Comparison of ENCODE assay signal across 12 cellular contexts in genomic region chr4:95544433-95545103, GRCh38. TPM values are rescaled to one million over a fixed set of nuclear protein-coding genes. Genes with fewer than 3 reads are reported as not detected.
DNase-seq lines count a peak whose midpoint lies in the region; ATAC-seq and TF ChIP-seq lines count a peak whose summit lies in the region.
"Had no signal": no experiment of that assay in that cellular context is flagged by ENCODE, and none has a peak within 500 bp of the region (broad histone marks: within the 10 kb centered on the region; RNA-seq: fewer than 3 reads in every experiment).

No MANE protein-coding gene starts in this region.

- H3K4me2 ChIP-seq in hepatocyte: peak overlapping the region; percentile 88

- H3K4me1 ChIP-seq in adrenal gland (replicated peaks in 1 of 2): peaks cover 10 to 13% of the 10 kb centered on the region in 2 donors
- no peaks in the 10 kb centered on the region for H3K4me1 ChIP-seq in hepatocyte (ENCODE audit: insufficient read depth)
- no peaks in the 10 kb centered on the region for H3K4me1 ChIP-seq in CD8-positive, alpha-beta memory T cell (ENCODE audit: insufficient read depth, low read length)

- H3K4me3 ChIP-seq in adrenal gland (no peak overlapping the region), hepatocyte (peak overlapping the region; percentile 1)
- no peak overlapping the region for H3K4me3 ChIP-seq in CD8-positive, alpha-beta memory T cell (ENCODE audit: low read length)
- H3K4me3 ChIP-seq: SJSA1 had no signal

- H3K36me3 ChIP-seq in adrenal gland (replicated peaks in 1 of 2) (no peaks in the 10 kb centered on the region), hepatocyte (replicated peaks; ENCODE audit: insufficient read depth, low read depth) (no peaks in the 10 kb centered on the region)
- H3K36me3 ChIP-seq in CD8-positive, alpha-beta memory T cell (ENCODE audit: insufficient read depth, low read length): no peaks in the 10 kb centered on the region
- H3K36me3 ChIP-seq: SJSA1, spleen had no signal

- H4K20me1 ChIP-seq in hepatocyte (ENCODE audit: insufficient read depth, poor library complexity, severe bottlenecking): no peaks in the 10 kb centered on the region

- CTCF ChIA-PET in CD8-positive, alpha-beta memory T cell (lab: Charles Lee): no interaction called here

- POLR2A ChIA-PET in CD8-positive, alpha-beta memory T cell (lab: Charles Lee): no interaction called here

- H3K79me2 ChIP-seq in hepatocyte: peaks cover 55% of the 10 kb centered on the region

- no peaks in the 10 kb centered on the region for H3K9me2 ChIP-seq in hepatocyte (replicated peaks; ENCODE audit: insufficient read depth)

- H3K27ac ChIP-seq in adrenal gland (peak overlapping the region in 3 of 5 donors; percentile 43 to 93 (median 87)), hepatocyte (peak overlapping the region; percentile 25), temporal lobe (ENCODE audit: low read depth, low read length) (peak overlapping the region; percentile 72)
- H3K27ac ChIP-seq in CD8-positive, alpha-beta memory T cell (ENCODE audit: low read depth, low read length): no peak overlapping the region
- H3K27ac ChIP-seq: SJSA1 had no signal

- 61 to 71% (median 67%) methylated on average over 4 of the region's 4 CpGs for WGBS in adrenal gland, 4 donors
- 55% methylated on average over 4 of the region's 4 CpGs for WGBS in hepatocyte (ENCODE audit: low lambda C conversion rate, missing lambda C conversion rate)

- no peaks in the 10 kb centered on the region for H3K36me3 Mint-ChIP-seq in CD8-positive, alpha-beta memory T cell

- TF ChIP-seq POLR2A in adrenal gland (IDR thresholded peaks at IDR 0.05): no peak

- ATAC-seq in GM18873 (IDR thresholded peaks at IDR 0.05; ENCODE audit: low FRiP score, unreplicated experiment): no peak
- no peak for ATAC-seq in GM21367 (IDR thresholded peaks at IDR 0.05; ENCODE audit: unreplicated experiment)

- peak; percentile 56 for DNase-seq in MV-4-11 (lab: John Stamatoyannopoulos, UW)
- DNase-seq in adrenal gland: no peak
- no peak for DNase-seq in hepatocyte (ENCODE audit: low spot score)
- DNase-seq in CD8-positive, alpha-beta memory T cell: no peak
- DNase-seq: activated CD4-positive, alpha-beta T cell treated with anti-CD3 and anti-CD28 coated beads for 4 hours; activated effector memory CD4-positive, alpha-beta T cell treated with anti-CD3 and anti-CD28 coated beads, Interleukin-2, amount 50 U/mL, for 16 hours; spleen had no signal

- peaks cover 0 to 5% (median 0%) of the 10 kb centered on the region in 3 donors for H3K4me1 Mint-ChIP-seq in CD8-positive, alpha-beta memory T cell

- intact Hi-C loops in adrenal gland (cut with DNase I): loop anchor here in 1 of 2 donors (10.0 kb wide), 1 partner anchor 360 kb away; no protein-coding TSS in a partner anchor

- no peak overlapping the region for H3K4me3 Mint-ChIP-seq in CD8-positive, alpha-beta memory T cell
- H3K4me3 Mint-ChIP-seq: dendritic cell treated with granulocyte-macrophage colony-stimulating factor and Interleukin-4, amounts not matched to agents 40 ng/mL and 50 ng/mL, for 4 days had no signal

- H3K27me3 Mint-ChIP-seq in CD8-positive, alpha-beta memory T cell: peaks cover 7 to 29% of the 10 kb centered on the region in 2 donors

- H2AFZ ChIP-seq in hepatocyte: no peak overlapping the region

- TF ChIP-seq CTCF in adrenal gland (IDR thresholded peaks at IDR 0.05) (peak in 4 of 6 experiments; percentile 20 to 44 (median 36)), hepatocyte (IDR thresholded peaks at IDR 0.05; ENCODE audit: poor library complexity) (peak; percentile 33)

- H3K27ac Mint-ChIP-seq in CD8-positive, alpha-beta memory T cell: no peak overlapping the region
- H3K27ac Mint-ChIP-seq: dendritic cell treated with granulocyte-macrophage colony-stimulating factor and Interleukin-4, amounts not matched to agents 40 ng/mL and 50 ng/mL, for 4 days had no signal

- peaks cover 0 to 7% (median 0%) of the 10 kb centered on the region in 5 donors for H3K9me3 Mint-ChIP-seq in CD8-positive, alpha-beta memory T cell
- H3K9me3 Mint-ChIP-seq: dendritic cell treated with granulocyte-macrophage colony-stimulating factor and Interleukin-4, amounts not matched to agents 40 ng/mL and 50 ng/mL, for 4 days had no signal

- H3K9me3 ChIP-seq in adrenal gland (replicated peaks in 1 of 3): no peaks in the 10 kb centered on the region
- no peaks in the 10 kb centered on the region for H3K9me3 ChIP-seq in hepatocyte (ENCODE audit: low read depth)
- H3K9me3 ChIP-seq in CD8-positive, alpha-beta memory T cell (ENCODE audit: low read length): no peaks in the 10 kb centered on the region
- H3K9me3 ChIP-seq: SJSA1, spleen had no signal

- H3K27me3 ChIP-seq in adrenal gland: no peaks in the 10 kb centered on the region
- H3K27me3 ChIP-seq in hepatocyte: peaks cover 39% of the 10 kb centered on the region
- H3K27me3 ChIP-seq in CD8-positive, alpha-beta memory T cell (ENCODE audit: insufficient read depth, low read length, poor library complexity, severe bottlenecking): no peaks in the 10 kb centered on the region

RNA-seq across cellular contexts. Expression of gene UNC5C, which starts 4.2 kb away (rescaled TPM):
- total RNA-seq in adrenal gland (10 to 100 TPM; 16.1 to 33.5 (median 30.3) TPM), hepatocyte (15.9 and 16.0 TPM in 2 replicates), temporal lobe (14.0 TPM)
- polyA plus RNA-seq in adrenal gland (1 to 10 TPM; 4.7 to 9.6 (median 5.0) TPM), hepatocyte (3.5 and 6.9 TPM in 2 replicates)
- total RNA-seq in CD8-positive, alpha-beta memory T cell: not detected
- polyA plus RNA-seq in CD8-positive, alpha-beta memory T cell: not detected

Comparison
In these comparisons a context has a peak if more than half of its experiments do, and no peak if none do; other contexts are left out.
1. RNA of gene UNC5C, which starts 4.2 kb away (total RNA-seq): 16.1 to 33.5 TPM in adrenal gland, 15.9 to 16.0 TPM in hepatocyte and 14.0 TPM in temporal lobe (single experiment); not detected in CD8-positive, alpha-beta memory T cell; every median in the first group is over 10 times any median in the second.